In the genomic region with DNA sequence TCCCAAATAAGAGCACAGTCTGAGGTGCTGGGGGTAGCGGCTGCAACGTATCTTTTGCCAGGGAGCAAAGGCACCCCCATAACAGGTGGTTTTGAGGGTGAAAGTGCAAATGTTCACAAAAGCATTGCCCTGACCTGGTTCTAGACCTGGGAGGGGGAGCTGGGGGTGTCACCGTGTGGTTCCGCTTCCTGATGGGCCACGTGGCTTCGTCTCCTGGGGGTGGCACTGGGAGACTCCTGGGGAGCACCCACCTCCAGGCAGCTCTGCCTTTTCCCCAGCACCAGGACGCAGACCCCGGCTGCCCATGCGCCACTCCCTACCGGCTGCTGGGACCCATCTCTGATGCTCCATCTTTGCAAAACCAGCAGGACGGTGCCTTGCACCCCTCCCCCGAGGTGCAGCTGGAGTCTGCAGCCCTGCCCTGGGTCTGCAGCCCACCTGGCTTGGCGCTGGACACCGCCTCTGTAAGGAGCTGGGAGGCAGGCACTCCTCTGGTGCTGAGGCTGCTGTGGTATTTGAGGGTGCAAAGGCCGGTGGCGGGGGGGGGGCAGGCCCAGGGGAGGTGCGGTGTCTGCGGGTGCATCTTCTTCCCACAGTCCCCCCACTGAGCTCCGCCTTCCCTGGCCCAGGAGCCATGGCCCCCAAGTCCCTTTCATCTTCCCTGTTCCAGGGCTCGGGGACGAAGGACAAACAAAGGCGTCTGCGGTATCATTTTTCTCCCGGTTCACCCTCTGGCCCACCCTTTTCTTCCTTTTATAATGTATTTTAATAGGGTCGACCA, we compare ENCODE assay signal across 16 cellular contexts. TPM values are rescaled to one million over a fixed set of nuclear protein-coding genes. Genes with fewer than 3 reads are reported as not detected.
DNase-seq lines count a peak whose midpoint lies in the region; ATAC-seq and TF ChIP-seq lines count a peak whose summit lies in the region.
"Had no signal": no experiment of that assay in that cellular context is flagged by ENCODE, and none has a peak within 500 bp of the region (broad histone marks: within the 10 kb centered on the region; RNA-seq: fewer than 3 reads in every experiment).

No MANE protein-coding gene starts in this region.

- peak overlapping the region; percentile 94 for H3K4me2 ChIP-seq in BLaER1
- no peak overlapping the region for H3K4me2 ChIP-seq in H9 (ENCODE audit: insufficient read depth, insufficient read length, low read length)

- H3K9ac ChIP-seq in BLaER1 = no peak overlapping the region
- no peak overlapping the region for H3K9ac ChIP-seq in H9 (ENCODE audit: extremely low read depth, insufficient read length, low read length)
- H3K9ac ChIP-seq in endodermal cell (ENCODE audit: extremely low read depth, low read length, poor library complexity, severe bottlenecking) = no peak overlapping the region

- H3K36me3 ChIP-seq in BLaER1 (no peaks in the 10 kb centered on the region), endodermal cell (ENCODE audit: control insufficient read depth, insufficient read depth, low read length) (no peaks in the 10 kb centered on the region), lower lobe of right lung (no peaks in the 10 kb centered on the region)
- H3K36me3 ChIP-seq: HAP-1 had no signal

- H2BK120ac ChIP-seq in H9 (ENCODE audit: low read depth, low read length, poor library complexity, severe bottlenecking) = no peak overlapping the region

- H4K20me1 ChIP-seq in BLaER1 = no peaks in the 10 kb centered on the region
- no peaks in the 10 kb centered on the region for H4K20me1 ChIP-seq in H9 (ENCODE audit: control insufficient read depth, insufficient read depth, insufficient read length)

- peaks cover 5 to 35% of the 10 kb centered on the region in 2 experiments for H3K4me1 Mint-ChIP-seq in H9
- H3K4me1 Mint-ChIP-seq in endodermal cell = peaks cover 17% of the 10 kb centered on the region
- peaks cover 11% of the 10 kb centered on the region for H3K4me1 Mint-ChIP-seq in activated CD4-positive, alpha-beta memory T cell treated with anti-CD3 and anti-CD28 coated beads, Interleukin-2, amount 10 ng/mL, durations not matched to agents 7 days and 5 days

- H2BK15ac ChIP-seq in H9 (ENCODE audit: low read depth, low read length) = no peak overlapping the region

- POLR2A ChIA-PET in activated CD4-positive, alpha-beta memory T cell treated with anti-CD3 and anti-CD28 coated beads, Interleukin-2, amount 10 ng/mL, durations not matched to agents 7 days and 5 days (lab: Charles Lee) = no interaction called here

- intact Hi-C loops in lower lobe of right lung (cut with DNase I) = no loop called here

- DNase-seq in H9 (no peak), endodermal cell (no peak), lower lobe of right lung (peak; percentile 41), anterior cingulate cortex (lab: John Stamatoyannopoulos, UW) (no peak), NCI-H2081 treated with DMSO at 0.1 percent for 48 hours (lab: John Stamatoyannopoulos, UW) (no peak)
- no peak for DNase-seq in activated CD4-positive, alpha-beta memory T cell treated with anti-CD3 and anti-CD28 coated beads, Interleukin-2, amount 10 ng/mL, durations not matched to agents 7 days and 5 days
- DNase-seq in central memory CD4-positive, alpha-beta T cell = no peak
- DNase-seq: COR-L47, DMS53, NCI-H1105, NCI-H1694, NCI-H2107, NCI-H2227 treated with DMSO at 0.1 percent for 48 hours, NCI-H524 had no signal

- H3K4me3 ChIP-seq in BLaER1 (no peak overlapping the region), endodermal cell (ENCODE audit: low read length) (no peak overlapping the region), lower lobe of right lung (no peak overlapping the region)
- H3K4me3 ChIP-seq: HAP-1 had no signal

- no peak overlapping the region for H3K18ac ChIP-seq in H9 (ENCODE audit: insufficient read length, low read depth, low read length)

- WGBS in H9 (ENCODE audit: extremely low coverage, insufficient read length, low lambda C conversion rate) = no CpG with 5 or more reads among the region's 25 CpGs
- WGBS in endodermal cell (ENCODE audit: insufficient coverage in 1 of 2, insufficient read length in 1 of 2), 2 experiments = 88 to 91% methylated on average over 16 to 25 of the region's 25 CpGs

- H3K4me3 Mint-ChIP-seq in H9 (no peak overlapping the region), endodermal cell (no peak overlapping the region)
- no peak overlapping the region for H3K4me3 Mint-ChIP-seq in activated CD4-positive, alpha-beta memory T cell treated with anti-CD3 and anti-CD28 coated beads, Interleukin-2, amount 10 ng/mL, durations not matched to agents 7 days and 5 days

- H3K27me3 Mint-ChIP-seq in H9 (ENCODE audit: low read depth) (peaks cover 5% of the 10 kb centered on the region), endodermal cell (ENCODE audit: insufficient read depth) (no peaks in the 10 kb centered on the region)
- peaks cover 22% of the 10 kb centered on the region for H3K27me3 Mint-ChIP-seq in activated CD4-positive, alpha-beta memory T cell treated with anti-CD3 and anti-CD28 coated beads, Interleukin-2, amount 10 ng/mL, durations not matched to agents 7 days and 5 days

- H4K91ac ChIP-seq in H9 (ENCODE audit: insufficient read length, low read depth, low read length) = no peak overlapping the region

- no peak for ATAC-seq in lower lobe of right lung

- H2AFZ ChIP-seq in H9 (ENCODE audit: low read length) = no peak overlapping the region

- H3K4ac ChIP-seq in H9 (ENCODE audit: low read depth, low read length) = no peak overlapping the region

- H3K36me3 Mint-ChIP-seq in H9 (ENCODE audit: insufficient read depth in 1 of 3, low read depth in 3 of 3) (no peaks in the 10 kb centered on the region), endodermal cell (ENCODE audit: low read depth) (no peaks in the 10 kb centered on the region)
- H3K36me3 Mint-ChIP-seq in activated CD4-positive, alpha-beta memory T cell treated with anti-CD3 and anti-CD28 coated beads, Interleukin-2, amount 10 ng/mL, durations not matched to agents 7 days and 5 days (ENCODE audit: low read depth) = no peaks in the 10 kb centered on the region

- H3K4me1 ChIP-seq in BLaER1 = peaks cover 58% of the 10 kb centered on the region
- no peaks in the 10 kb centered on the region for H3K4me1 ChIP-seq in H9 (ENCODE audit: insufficient read depth, low read length)
- peaks cover 23% of the 10 kb centered on the region for H3K4me1 ChIP-seq in endodermal cell (ENCODE audit: control insufficient read depth, insufficient read depth, low read length)
- peaks cover 14% of the 10 kb centered on the region for H3K4me1 ChIP-seq in lower lobe of right lung
- H3K4me1 ChIP-seq: HAP-1 had no signal

- peak overlapping the region; percentile 58; the same call in 1 of the 2 replicates for H3K14ac ChIP-seq in H9 (ENCODE audit: insufficient read depth, low read length)

- no peaks in the 10 kb centered on the region for H3K79me2 ChIP-seq in H9 (ENCODE audit: insufficient read depth, low read length)

- H3K23ac ChIP-seq in H9 (ENCODE audit: insufficient read length, low read depth, low read length) = no peak overlapping the region

- H3K27me3 ChIP-seq in BLaER1 (no peaks in the 10 kb centered on the region), H9 (ENCODE audit: insufficient read depth, low read length) (no peaks in the 10 kb centered on the region), endodermal cell (ENCODE audit: control insufficient read depth, insufficient read depth, low read length, poor library complexity, severe bottlenecking) (no peaks in the 10 kb centered on the region), lower lobe of right lung (ENCODE audit: low read depth) (no peaks in the 10 kb centered on the region)

- no peak overlapping the region for H2AK5ac ChIP-seq in H9 (ENCODE audit: insufficient read length, low read length)

- no peak overlapping the region for H2BK20ac ChIP-seq in H9 (ENCODE audit: low read depth, low read length, poor library complexity, severe bottlenecking)

- no peak overlapping the region for H3K56ac ChIP-seq in H9 (ENCODE audit: insufficient read length, low read depth, low read length)

- no peak overlapping the region for H2BK12ac ChIP-seq in H9 (ENCODE audit: insufficient read length, low read depth, low read length)

- CTCF ChIA-PET in activated CD4-positive, alpha-beta memory T cell treated with anti-CD3 and anti-CD28 coated beads, Interleukin-2, amount 10 ng/mL, durations not matched to agents 7 days and 5 days (lab: Charles Lee) = no interaction called here

- H3K9me3 ChIP-seq in BLaER1 (no peaks in the 10 kb centered on the region), H9 (ENCODE audit: control insufficient read depth, low read depth, low read length) (no peaks in the 10 kb centered on the region), endodermal cell (ENCODE audit: control insufficient read depth, low read length) (no peaks in the 10 kb centered on the region), lower lobe of right lung (no peaks in the 10 kb centered on the region)
- H3K9me3 ChIP-seq: HAP-1 had no signal

- H2BK5ac ChIP-seq in H9 (ENCODE audit: insufficient read length, low read length) = no peak overlapping the region

- no peak overlapping the region for H3T11ph ChIP-seq in H9 (ENCODE audit: low read length)

- peak overlapping the region; percentile 94 for H3K27ac ChIP-seq in BLaER1
- H3K27ac ChIP-seq in H9 (ENCODE audit: insufficient read length, low read depth, low read length) = no peak overlapping the region
- H3K27ac ChIP-seq in endodermal cell (ENCODE audit: low read depth, low read length) = peak overlapping the region; percentile 32
- no peak overlapping the region for H3K27ac ChIP-seq in lower lobe of right lung

- TF ChIP-seq CTCF in H9 (conservative IDR thresholded peaks at IDR 0.05) = no peak
- no peak for TF ChIP-seq CTCF in endodermal cell (conservative IDR thresholded peaks at IDR 0.05)
- no peak for TF ChIP-seq CTCF in lower lobe of right lung (IDR thresholded peaks at IDR 0.05)

- H3K23me2 ChIP-seq in H9 (ENCODE audit: insufficient read length, low read depth, low read length, poor library complexity, severe bottlenecking) = no peaks in the 10 kb centered on the region

- no peak overlapping the region for H3K27ac Mint-ChIP-seq in H9
- no peak overlapping the region for H3K27ac Mint-ChIP-seq in endodermal cell
- H3K27ac Mint-ChIP-seq in activated CD4-positive, alpha-beta memory T cell treated with anti-CD3 and anti-CD28 coated beads, Interleukin-2, amount 10 ng/mL, durations not matched to agents 7 days and 5 days = no peak overlapping the region

- H4K5ac ChIP-seq in H9 (ENCODE audit: insufficient read length, low read depth, low read length) = no peak overlapping the region

- H4K8ac ChIP-seq in H9 (replicated peaks; ENCODE audit: insufficient read length, low read depth, low read length) = no peak overlapping the region

- H3K9me3 Mint-ChIP-seq in H9 = no peaks in the 10 kb centered on the region
- H3K9me3 Mint-ChIP-seq in endodermal cell = no peaks in the 10 kb centered on the region
- H3K9me3 Mint-ChIP-seq in activated CD4-positive, alpha-beta memory T cell treated with anti-CD3 and anti-CD28 coated beads, Interleukin-2, amount 10 ng/mL, durations not matched to agents 7 days and 5 days = no peaks in the 10 kb centered on the region

- no peaks in the 10 kb centered on the region for H3K79me1 ChIP-seq in H9 (ENCODE audit: insufficient read depth, low read depth, low read length, poor library complexity, severe bottlenecking)

RNA-seq across cellular contexts. Expression of a gene that starts 29.8 kb away (rescaled TPM):
- total RNA-seq in H9 (2021) = 29.9 and 30.1 TPM in 2 replicates
- total RNA-seq in endodermal cell = 10 to 100 TPM; 58.3 to 70.6 TPM
- polyA plus RNA-seq in endodermal cell (2013, experiment 1 of 2) = 37.4 TPM
- 33.9 TPM for polyA plus RNA-seq in endodermal cell (2013, experiment 2 of 2)
- 85.7 TPM for total RNA-seq in lower lobe of right lung
- 1 to 10 TPM; 7.0 to 7.8 TPM for total RNA-seq in activated CD4-positive, alpha-beta memory T cell treated with anti-CD3 and anti-CD28 coated beads, Interleukin-2, amount 10 ng/mL, durations not matched to agents 7 days and 5 days

Comparison
In these comparisons a context has a peak if more than half of its experiments do, and no peak if none do; other contexts are left out.
1. H3K27ac ChIP-seq: peak in BLaER1 (single experiment) and endodermal cell (single experiment); none in H9 (single experiment) and lower lobe of right lung (single experiment).